Comparison of ENCODE assay signal across 8 cellular contexts in genomic region chr14:81170104-81170828, GRCh38. TPM values are rescaled to one million over a fixed set of nuclear protein-coding genes. Genes with fewer than 3 reads are reported as not detected.
A peak's percentile ranks its signal among the peaks of the same experiment; 100 is the strongest.
DNase-seq lines count a peak whose midpoint lies in the region; ATAC-seq and TF ChIP-seq lines count a peak whose summit lies in the region.

No MANE protein-coding gene starts in this region.

- H3K9me3 ChIP-seq in KOPT-K1 (ENCODE audit: insufficient read depth, low read length, poor library complexity, severe bottlenecking) (no peaks in the 10 kb centered on the region), Peyer's patch (no peaks in the 10 kb centered on the region)

- peak; percentile 90 for DNase-seq in Daoy (ENCODE audit: low read depth)
- peak; percentile 92 to 97 (median 94) for DNase-seq in Peyer's patch
- DNase-seq in activated T-helper 1 cell treated with anti-CD3 and anti-CD28 coated beads, Interleukin-2, amount 50 U/mL, for 16 hours (ENCODE audit: low read depth in 1 of 2, low spot score in 1 of 2), result peak; percentile 77 to 79
- DNase-seq in fibroblast of peridontal ligament (ENCODE audit: extremely low read depth), result peak; percentile 88
- DNase-seq in natural killer cell, result peak; percentile 85
- DNase-seq in stimulated activated naive CD4-positive, alpha-beta T cell treated with Interleukin-2 at 50 U/mL for 16 hours (lab: John Stamatoyannopoulos, UW), result peak; percentile 90

- no peaks in the 10 kb centered on the region for H3K27me3 ChIP-seq in Peyer's patch

- peak overlapping the region; percentile 86 for H3K27ac ChIP-seq in KOPT-K1 (ENCODE audit: low read depth, low read length, poor library complexity, severe bottlenecking)
- H3K27ac ChIP-seq in Peyer's patch, result peak overlapping the region; percentile 74 to 94 (median 92)

- H3K4me3 ChIP-seq in Peyer's patch, result peak overlapping the region; percentile 51 to 69 (median 58)

- peak; percentile 95 for ATAC-seq in GM21786 (IDR thresholded peaks at IDR 0.05; ENCODE audit: unreplicated experiment)
- ATAC-seq in natural killer cell, result peak; percentile 97 to 99 (median 97)

- H3K9me3 Mint-ChIP-seq in natural killer cell, result no peaks in the 10 kb centered on the region

- H3K27ac Mint-ChIP-seq in natural killer cell, result peak overlapping the region; percentile 91 to 96

- intact Hi-C loops in natural killer cell (cut with micrococcal nuclease), result loop anchor here (1.0 to 2.0 kb wide), 4 partner anchors 49 to 363 kb away; partner anchors contain the start of genes SEL1L and TSHR

- H3K4me1 Mint-ChIP-seq in natural killer cell, result peaks cover 18 to 24% of the 10 kb centered on the region in 2 donors

- H3K36me3 Mint-ChIP-seq in natural killer cell, result no peaks in the 10 kb centered on the region

- H3K27me3 Mint-ChIP-seq in natural killer cell (ENCODE audit: low read depth in 2 of 2), result no peaks in the 10 kb centered on the region

- H3K4me1 ChIP-seq in Peyer's patch, result peaks cover 0 to 3% (median 0%) of the 10 kb centered on the region in 4 donors

- TF ChIP-seq CTCF in Peyer's patch (IDR thresholded peaks at IDR 0.05) (peak; percentile 70 to 95 (median 91)), natural killer cell (IDR thresholded peaks at IDR 0.05) (peak; percentile 83)

- TF ChIP-seq POLR2A in Peyer's patch (IDR thresholded peaks at IDR 0.05), result peak; percentile 59 to 83

- peak overlapping the region; percentile 91 for H3K4me3 Mint-ChIP-seq in natural killer cell

- H3K36me3 ChIP-seq in KOPT-K1 (ENCODE audit: insufficient read depth, low read length) (peaks cover 4% of the 10 kb centered on the region; the same call in 1 of the 2 replicates), Peyer's patch (no peaks in the 10 kb centered on the region)

RNA-seq across cellular contexts. Expression of gene GTF2A1, which starts 50.5 kb away (rescaled TPM):
- total RNA-seq in Daoy (2014; rRNA removed; shearing (Covaris generic)), result 11.4 and 12.7 TPM in 2 replicates
- total RNA-seq in Peyer's patch (10 to 100 TPM; 12.5 to 28.9 (median 18.6) TPM), natural killer cell (10 to 100 TPM; 24.5 to 32.7 (median 28.6) TPM)

Comparison
In these comparisons a context has a peak if more than half of its experiments do, and no peak if none do; other contexts are left out.
1. Peak in every context shown above with its lines: DNase-seq, ATAC-seq, H3K4me3 ChIP-seq and H3K27ac ChIP-seq.